8 cellular contexts compared by ENCODE assay signal in genomic region chr9:72893437-72893836, GRCh38. TPM values are rescaled to one million over a fixed set of nuclear protein-coding genes. Genes with fewer than 3 reads are reported as not detected.
"Had no signal": no experiment of that assay in that cellular context is flagged by ENCODE, and none has a peak within 500 bp of the region (broad histone marks: within the 10 kb centered on the region; RNA-seq: fewer than 3 reads in every experiment).

No MANE protein-coding gene starts in this region.

- H2AFZ ChIP-seq: GM23248 had no signal

- H3K9me3 ChIP-seq: HAP-1 had no signal

- H3K9ac ChIP-seq: GM23248 had no signal

- FAIRE-seq: HTR-8/SVneo had no signal

- H3K36me3 ChIP-seq: HAP-1 had no signal

- ATAC-seq: HCT116 had no signal

- H3K4me3 ChIP-seq: GM23248, HAP-1 had no signal

- DNase-seq: GM23248, GOT3, H7, IMR-90, KBM-7 had no signal

- H3K4me1 ChIP-seq: HAP-1 had no signal

RNA-seq across cellular contexts. Expression of gene ALDH1A1, which starts 59.4 kb away (rescaled TPM):
- total RNA-seq: GM23248, IMR-90 had no signal
- polyA plus RNA-seq: GM23248, IMR-90 had no signal
